7 cellular contexts compared by ENCODE assay signal in the genomic region with DNA sequence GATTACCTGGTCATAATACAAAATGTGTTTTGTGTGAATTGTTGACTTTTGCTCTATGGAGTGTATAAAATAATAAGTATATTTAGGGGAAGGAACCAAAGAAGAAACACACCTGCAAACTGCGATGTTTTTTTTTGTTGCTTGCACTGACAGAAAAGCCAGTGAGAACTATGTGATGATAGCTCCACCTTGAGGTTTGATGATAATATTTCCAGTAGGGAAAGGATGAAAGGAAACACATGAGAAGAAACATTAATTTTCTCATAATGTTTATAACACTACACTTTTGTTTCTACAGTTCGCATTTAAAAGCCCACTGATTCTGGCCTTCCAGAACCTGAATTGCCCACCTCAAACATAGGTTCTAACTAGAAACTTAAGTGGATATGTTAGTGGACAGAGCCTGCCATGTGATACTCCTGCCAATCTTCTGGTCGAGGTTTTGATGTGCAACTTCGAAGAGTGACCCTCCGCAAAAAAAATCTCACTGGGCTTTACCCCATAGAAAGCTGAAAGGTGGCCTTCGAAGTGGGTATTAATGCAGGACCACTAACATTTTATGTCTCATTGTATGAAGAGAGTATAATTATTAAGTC.
DNase-seq lines count a peak whose midpoint lies in the region; ATAC-seq and TF ChIP-seq lines count a peak whose summit lies in the region.

No MANE protein-coding gene starts in this region.

- H3K4me1 ChIP-seq in CD4-positive, alpha-beta memory T cell (ENCODE audit: insufficient read depth, low read length), result no peaks in the 10 kb centered on the region

- in situ Hi-C loops in GM13976 (cut with MboI; ENCODE audit: low sequenced_read_pairs, unreplicated experiment), result no loop called here
- in situ Hi-C loops in astrocyte of the cerebellum (cut with HindIII; ENCODE audit: low sequenced_read_pairs), result loop anchor here (25.0 kb wide), 1 partner anchor 771 kb away; no protein-coding TSS in a partner anchor

- H3K36me3 ChIP-seq in CD4-positive, alpha-beta memory T cell (ENCODE audit: insufficient read depth, low read length), result no peaks in the 10 kb centered on the region

- no peaks in the 10 kb centered on the region for H3K27me3 Mint-ChIP-seq in stimulated activated naive CD8-positive, alpha-beta T cell treated with anti-CD3 and anti-CD28 coated beads, Interleukin-15, amount 100 ng/mL, for 72 hours
- H3K27me3 Mint-ChIP-seq in CD4-positive, alpha-beta memory T cell, result no peaks in the 10 kb centered on the region

- no peaks in the 10 kb centered on the region for H3K27me3 ChIP-seq in CD4-positive, alpha-beta memory T cell (ENCODE audit: insufficient read depth, low read length)

- no peaks in the 10 kb centered on the region for H3K4me1 Mint-ChIP-seq in stimulated activated naive CD8-positive, alpha-beta T cell treated with anti-CD3 and anti-CD28 coated beads, Interleukin-15, amount 100 ng/mL, for 72 hours
- H3K4me1 Mint-ChIP-seq in CD4-positive, alpha-beta memory T cell, result no peaks in the 10 kb centered on the region

- TF ChIP-seq CTCF in GM13976 (IDR thresholded peaks at IDR 0.05; ENCODE audit: borderline replicate concordance, control extremely low read depth, extremely low read depth, insufficient read depth, missing control alignments) (peak; percentile 13), astrocyte of the cerebellum (IDR thresholded peaks at IDR 0.05; ENCODE audit: low read depth, low read length, missing control alignments) (peak; percentile 29)

- H3K4me3 ChIP-seq in astrocyte of the cerebellum (ENCODE audit: low read depth, low read length), result no peak overlapping the region
- H3K4me3 ChIP-seq in CD4-positive, alpha-beta memory T cell (ENCODE audit: low read length in 2 of 2), result no peak overlapping the region

- intact Hi-C loops in CD4-positive, alpha-beta memory T cell (cut with micrococcal nuclease), result no loop called here

- POLR2A ChIA-PET in CD4-positive, alpha-beta memory T cell (lab: Charles Lee; ENCODE audit: partially characterized antibody), result no interaction called here

- no peaks in the 10 kb centered on the region for H3K9me3 Mint-ChIP-seq in stimulated activated naive CD8-positive, alpha-beta T cell treated with anti-CD3 and anti-CD28 coated beads, Interleukin-15, amount 100 ng/mL, for 72 hours
- peaks cover 0 to 2% (median 0%) of the 10 kb centered on the region in 8 donors for H3K9me3 Mint-ChIP-seq in CD4-positive, alpha-beta memory T cell

- CTCF ChIA-PET in CD4-positive, alpha-beta memory T cell (lab: Charles Lee; ENCODE audit: partially characterized antibody), result no interaction called here

- no peaks in the 10 kb centered on the region for H3K9me3 ChIP-seq in CD4-positive, alpha-beta memory T cell (ENCODE audit: control insufficient read depth in 1 of 2, low read length in 2 of 2)

- H3K27ac ChIP-seq in CD4-positive, alpha-beta memory T cell (ENCODE audit: low read depth, low read length), result no peak overlapping the region

- DNase-seq in GM13976 (ENCODE audit: low spot score), result no peak
- DNase-seq in NCI-H1694 (lab: John Stamatoyannopoulos, UW), result peak; percentile 61
- DNase-seq in astrocyte of the cerebellum (ENCODE audit: low read depth), result peak; percentile 22
- no peak for DNase-seq in left lobe of liver (ENCODE audit: low spot score)
- DNase-seq in stimulated activated naive CD8-positive, alpha-beta T cell treated with anti-CD3 and anti-CD28 coated beads, Interleukin-15, amount 100 ng/mL, for 72 hours, result no peak
- no peak for DNase-seq in CD4-positive, alpha-beta memory T cell

- H3K4me3 Mint-ChIP-seq in stimulated activated naive CD8-positive, alpha-beta T cell treated with anti-CD3 and anti-CD28 coated beads, Interleukin-15, amount 100 ng/mL, for 72 hours, result no peak overlapping the region
- no peak overlapping the region for H3K4me3 Mint-ChIP-seq in CD4-positive, alpha-beta memory T cell

- ATAC-seq in left lobe of liver, result peak; percentile 72
- no peak for ATAC-seq in HG02759 (IDR thresholded peaks at IDR 0.05; ENCODE audit: unreplicated experiment)
- no peak for ATAC-seq in stimulated activated naive CD8-positive, alpha-beta T cell treated with anti-CD3 and anti-CD28 coated beads, Interleukin-15, amount 100 ng/mL, for 72 hours

- no peak overlapping the region for H3K27ac Mint-ChIP-seq in stimulated activated naive CD8-positive, alpha-beta T cell treated with anti-CD3 and anti-CD28 coated beads, Interleukin-15, amount 100 ng/mL, for 72 hours
- no peak overlapping the region for H3K27ac Mint-ChIP-seq in CD4-positive, alpha-beta memory T cell

- no peaks in the 10 kb centered on the region for H3K36me3 Mint-ChIP-seq in CD4-positive, alpha-beta memory T cell

Comparison
In these comparisons a context has a peak if more than half of its experiments do, and no peak if none do; other contexts are left out.
1. DNase-seq: peak in NCI-H1694 (single experiment) and astrocyte of the cerebellum (single experiment); none in GM13976 (single experiment), left lobe of liver (single experiment), stimulated activated naive CD8-positive, alpha-beta T cell treated with anti-CD3 and anti-CD28 coated beads, Interleukin-15, amount 100 ng/mL, for 72 hours (0 of 2) and CD4-positive, alpha-beta memory T cell (0 of 5).